In genomic region chr13:104310861-104311260, GRCh38 we compare ENCODE assay signal across 25 cellular contexts.
DNase-seq lines count a peak whose midpoint lies in the region; ATAC-seq, FAIRE-seq and TF ChIP-seq lines count a peak whose summit lies in the region.
"Had no signal": no experiment of that assay in that cellular context is flagged by ENCODE, and none has a peak within 500 bp of the region (broad histone marks: within the 10 kb centered on the region; RNA-seq: fewer than 3 reads in every experiment).

No MANE protein-coding gene starts in this region.

- no peaks in the 10 kb centered on the region for H4K20me1 ChIP-seq in keratinocyte (ENCODE audit: control insufficient read depth, extremely low read depth, insufficient read depth, low read length)

- no CpG with 5 or more reads among the region's 2 CpGs for WGBS in trophoblast cell (ENCODE audit: extremely low coverage, insufficient coverage, insufficient read length)

- H3K36me3 ChIP-seq in RWPE2 (ENCODE audit: low read depth) (no peaks in the 10 kb centered on the region), keratinocyte (ENCODE audit: control insufficient read depth in 2 of 2, extremely low read depth in 1 of 2, insufficient read depth in 2 of 2, low read length in 2 of 2) (no peaks in the 10 kb centered on the region), trophoblast cell (ENCODE audit: control insufficient read depth in 1 of 2, insufficient read depth in 2 of 2, low read length in 2 of 2) (peaks cover 0 to 2% of the 10 kb centered on the region in 2 experiments)
- H3K36me3 ChIP-seq: Peyer's patch, SJSA1 had no signal

- no peaks in the 10 kb centered on the region for H3K79me1 ChIP-seq in trophoblast cell (ENCODE audit: low read length)

- H3K9ac ChIP-seq in keratinocyte (ENCODE audit: control insufficient read depth, extremely low read depth, insufficient read depth, low read length) (no peak overlapping the region), trophoblast cell (ENCODE audit: low read length) (no peak overlapping the region)
- H3K9ac ChIP-seq: GM23248 had no signal

- H4K91ac ChIP-seq in trophoblast cell (ENCODE audit: low read depth, low read length): no peak overlapping the region

- no peak overlapping the region for H3K4ac ChIP-seq in trophoblast cell (ENCODE audit: low read depth, low read length)

- no peak overlapping the region for H3K18ac ChIP-seq in trophoblast cell (ENCODE audit: low read length)

- H2BK12ac ChIP-seq in trophoblast cell (ENCODE audit: low read length): no peak overlapping the region

- H3K9me3 ChIP-seq in RWPE2 (ENCODE audit: severe bottlenecking): no peaks in the 10 kb centered on the region
- no peaks in the 10 kb centered on the region for H3K9me3 ChIP-seq in keratinocyte (ENCODE audit: control insufficient read depth, low read depth, low read length)
- H3K9me3 ChIP-seq in trophoblast cell (ENCODE audit: insufficient read depth, low read depth, low read length): no peaks in the 10 kb centered on the region
- H3K9me3 ChIP-seq: Peyer's patch had no signal

- H3K23ac ChIP-seq in trophoblast cell (ENCODE audit: low read length): no peak overlapping the region

- DNase-seq in A172 (ENCODE audit: low spot score): peak; percentile 8
- no peak for DNase-seq in RWPE2 (ENCODE audit: low spot score)
- peak; percentile 76 for DNase-seq in epithelial cell of esophagus (ENCODE audit: low read depth)
- DNase-seq in keratinocyte (ENCODE audit: low read depth, low spot score): no peak
- DNase-seq in trophoblast cell: no peak
- DNase-seq in NCI-H2029 treated with DMSO at 0.1 percent for 48 hours (lab: John Stamatoyannopoulos, UW): no peak
- no peak for DNase-seq in left lobe of liver (ENCODE audit: low spot score)
- DNase-seq: 8988T; AML-193; C1 segment of cervical spinal cord; CD8-positive, alpha-beta T cell; DMS153; GM23248; H9; HFFc6; KG1; NCI-H1092 treated with DMSO at 0.1 percent for 48 hours; NCI-H1436 treated with DMSO at 0.1 percent for 48 hours; NCI-H1930; NCI-H2171; NCI-H524 treated with DMSO at 0.1 percent for 48 hours; Peyer's patch had no signal

- H3K4me1 ChIP-seq in RWPE2 (ENCODE audit: insufficient read depth, poor library complexity, severe bottlenecking): peaks cover 12% of the 10 kb centered on the region
- peaks cover 15% of the 10 kb centered on the region for H3K4me1 ChIP-seq in keratinocyte (ENCODE audit: control insufficient read depth, extremely low read depth, insufficient read depth, low read length)
- H3K4me1 ChIP-seq in trophoblast cell (ENCODE audit: control insufficient read depth in 1 of 2, insufficient read depth in 2 of 2, low read length in 2 of 2): no peaks in the 10 kb centered on the region
- H3K4me1 ChIP-seq: Peyer's patch had no signal

- no peaks in the 10 kb centered on the region for H3K9me1 ChIP-seq in keratinocyte (ENCODE audit: control insufficient read depth, extremely low read depth, insufficient read depth, low read length)

- FAIRE-seq in keratinocyte (lab: Jason Lieb, UNC): peak; percentile 89
- FAIRE-seq: GM12891 had no signal

- H4K12ac ChIP-seq in trophoblast cell (ENCODE audit: low read depth, low read length): no peak overlapping the region

- H2BK120ac ChIP-seq in trophoblast cell (ENCODE audit: insufficient read depth, low read length, poor library complexity): no peak overlapping the region

- no peak overlapping the region for H3K27ac ChIP-seq in RWPE2 (ENCODE audit: poor library complexity, severe bottlenecking)
- H3K27ac ChIP-seq in keratinocyte (ENCODE audit: control insufficient read depth, insufficient read depth, low read length): no peak overlapping the region
- no peak overlapping the region for H3K27ac ChIP-seq in trophoblast cell (ENCODE audit: low read depth, low read length)
- H3K27ac ChIP-seq: GM23248, Peyer's patch, SJSA1 had no signal

- H2BK5ac ChIP-seq in trophoblast cell (ENCODE audit: low read depth, low read length, poor library complexity): no peak overlapping the region

- H3K4me3 ChIP-seq in RWPE2 (ENCODE audit: severe bottlenecking) (no peak overlapping the region), epithelial cell of esophagus (ENCODE audit: low read length) (no peak overlapping the region), keratinocyte (ENCODE audit: control insufficient read depth in 2 of 3, extremely low read depth in 1 of 3, insufficient read depth in 2 of 3, low read depth in 1 of 3, low read length in 3 of 3) (no peak overlapping the region), trophoblast cell (ENCODE audit: low read depth, low read length) (no peak overlapping the region)
- H3K4me3 ChIP-seq: GM23248, Peyer's patch, SJSA1 had no signal

- H4K8ac ChIP-seq in trophoblast cell (ENCODE audit: low read depth, low read length): no peak overlapping the region

- dilution Hi-C loops in keratinocyte (cut with MboI; ENCODE audit: extremely low pct_ligation_motif_present, low sequenced_read_pairs): no loop called here

- no peaks in the 10 kb centered on the region for H3K79me2 ChIP-seq in keratinocyte (ENCODE audit: control insufficient read depth, insufficient read depth, low read length)
- no peaks in the 10 kb centered on the region for H3K79me2 ChIP-seq in trophoblast cell (ENCODE audit: control insufficient read depth, insufficient read depth, low read length, poor library complexity)

- no peak overlapping the region for H3K14ac ChIP-seq in trophoblast cell (ENCODE audit: low read length)

- TF ChIP-seq CTCF in RWPE2 (IDR thresholded peaks at IDR 0.05; ENCODE audit: poor library complexity, severe bottlenecking) (no peak), epithelial cell of esophagus (IDR thresholded peaks at IDR 0.05; ENCODE audit: insufficient read depth, low read depth, low read length, missing control alignments) (no peak), keratinocyte (optimal IDR thresholded peaks at IDR 0.05 in 1 of 3, IDR thresholded peaks at IDR 0.05 in 1 of 3, conservative IDR thresholded peaks at IDR 0.05 in 1 of 3; ENCODE audit: extremely low read depth in 1 of 3, insufficient read depth in 2 of 3, low read length in 3 of 3) (no peak)

- H2AK5ac ChIP-seq in trophoblast cell (ENCODE audit: low read length): no peak overlapping the region

- no peak overlapping the region for H3K4me2 ChIP-seq in keratinocyte (ENCODE audit: control insufficient read depth, extremely low read depth, insufficient read depth, low read depth, low read length)
- H3K4me2 ChIP-seq in trophoblast cell (ENCODE audit: low read length): no peak overlapping the region

- H2AFZ ChIP-seq in keratinocyte (ENCODE audit: control insufficient read depth, low read length) (no peak overlapping the region), trophoblast cell (ENCODE audit: insufficient read depth, low read length, poor library complexity) (no peak overlapping the region)
- H2AFZ ChIP-seq: GM23248 had no signal

- ATAC-seq in RWPE2 (ENCODE audit: low read depth) (peak; percentile 18; the same call in 1 of the 3 replicates), left lobe of liver (no peak)
- ATAC-seq: CD8-positive, alpha-beta T cell; Right ventricle myocardium inferior had no signal

- H3K27me3 ChIP-seq in RWPE2 (ENCODE audit: insufficient read depth, poor library complexity, severe bottlenecking) (no peaks in the 10 kb centered on the region), keratinocyte (ENCODE audit: control insufficient read depth, extremely low read depth, insufficient read depth, low read length) (no peaks in the 10 kb centered on the region), trophoblast cell (ENCODE audit: insufficient read depth, low read length) (no peaks in the 10 kb centered on the region)
- H3K27me3 ChIP-seq: Peyer's patch, SJSA1 had no signal

Comparison
In these comparisons a context has a peak if more than half of its experiments do, and no peak if none do; other contexts are left out.
1. DNase-seq: peak in A172 (single experiment) and epithelial cell of esophagus (single experiment); none in RWPE2 (single experiment), keratinocyte (single experiment), trophoblast cell (0 of 2), NCI-H2029 treated with DMSO at 0.1 percent for 48 hours (single experiment) and left lobe of liver (single experiment).